ENCODE assay signal across 14 cellular contexts in genomic region chr3:24538891-24539290, GRCh38. TPM values are rescaled to one million over a fixed set of nuclear protein-coding genes. Genes with fewer than 3 reads are reported as not detected.
"Had no signal": no experiment of that assay in that cellular context is flagged by ENCODE, and none has a peak within 500 bp of the region (broad histone marks: within the 10 kb centered on the region; RNA-seq: fewer than 3 reads in every experiment).

No MANE protein-coding gene starts in this region.

- H3K27ac Mint-ChIP-seq: activated naive CD4-positive, alpha-beta T cell treated with anti-CD3 and anti-CD28 coated beads for 36 hours; activated naive CD8-positive, alpha-beta T cell treated with anti-CD3 and anti-CD28 coated beads, Interleukin-2, amount 50 U/mL, for 24 hours; activated T-helper 2 cell treated with anti-CD3 and anti-CD28 coated beads, Interferon-gamma antibody, Interleukin-2, Interleukin-4, amounts not matched to agents 10 μg/mL and 5 μg/mL and 100 μg/mL, durations not matched to agents 14 hours and 24 hours and 36 hours; natural killer cell treated with Interleukin-12 subunit alpha and Interleukin-12 subunit beta and Interleukin-15 and Interleukin-18, amount 100 ng/mL, for 72 hours; T-cell had no signal

- H3K4me3 ChIP-seq: SK-N-MC, smooth muscle cell had no signal

- H3K27ac ChIP-seq: SK-N-MC had no signal

- H3K36me3 Mint-ChIP-seq: natural killer cell treated with Interleukin-12 subunit alpha and Interleukin-12 subunit beta and Interleukin-15 and Interleukin-18, amount 100 ng/mL, for 72 hours; T-cell had no signal

- ATAC-seq: activated CD4-positive, CD25-positive, alpha-beta regulatory T cell treated with anti-CD3 and anti-CD28 coated beads, Interleukin-2, amount 50 U/mL, for 24 hours; activated naive CD8-positive, alpha-beta T cell treated with anti-CD3 and anti-CD28 coated beads, Interleukin-2, amount 50 U/mL, for 24 hours; natural killer cell treated with Interleukin-12 subunit alpha and Interleukin-12 subunit beta and Interleukin-15 and Interleukin-18, amount 100 ng/mL, for 72 hours; stimulated activated naive CD8-positive, alpha-beta T cell treated with anti-CD3 and anti-CD28 coated beads, Interleukin-15, Interleukin-2, amounts not matched to agents 100 U/mL and 50 U/mL, for 24 hours; T-cell had no signal

- H3K27me3 Mint-ChIP-seq: T-cell had no signal

- H3K4me1 Mint-ChIP-seq: activated naive CD8-positive, alpha-beta T cell treated with anti-CD3 and anti-CD28 coated beads, Interleukin-2, amount 50 U/mL, for 24 hours; T-cell had no signal

- H3K4me3 Mint-ChIP-seq: activated naive CD4-positive, alpha-beta T cell treated with anti-CD3 and anti-CD28 coated beads for 36 hours; activated naive CD8-positive, alpha-beta T cell treated with anti-CD3 and anti-CD28 coated beads, Interleukin-2, amount 50 U/mL, for 24 hours; natural killer cell treated with Interleukin-12 subunit alpha and Interleukin-12 subunit beta and Interleukin-15 and Interleukin-18, amount 100 ng/mL, for 72 hours; T-cell had no signal

- DNase-seq: activated CD4-positive, alpha-beta T cell treated with anti-CD3 and anti-CD28 coated beads, Interleukin-2, amount 50 U/mL, for 4 hours; activated naive CD4-positive, alpha-beta T cell treated with anti-CD3 and anti-CD28 coated beads for 36 hours; activated naive CD8-positive, alpha-beta T cell treated with anti-CD3 and anti-CD28 coated beads, Interleukin-2, amount 50 U/mL, for 24 hours; erythroblast; hippocampal formation; kidney; stimulated activated naive CD8-positive, alpha-beta T cell treated with anti-CD3 and anti-CD28 coated beads, Interleukin-15, Interleukin-2, amounts not matched to agents 100 U/mL and 50 U/mL, for 24 hours; T-cell; T-helper 9 cell had no signal

- H3K9me3 Mint-ChIP-seq: activated T-helper 2 cell treated with anti-CD3 and anti-CD28 coated beads, Interferon-gamma antibody, Interleukin-2, Interleukin-4, amounts not matched to agents 10 μg/mL and 5 μg/mL and 100 μg/mL, durations not matched to agents 14 hours and 24 hours and 36 hours had no signal

- H3K4me2 ChIP-seq: smooth muscle cell had no signal

RNA-seq across cellular contexts. Expression of gene THRB, which starts 44.2 kb away (rescaled TPM):
- total RNA-seq: activated naive CD4-positive, alpha-beta T cell treated with anti-CD3 and anti-CD28 coated beads for 36 hours; activated T-helper 2 cell treated with anti-CD3 and anti-CD28 coated beads, Interferon-gamma antibody, Interleukin-2, Interleukin-4, amounts not matched to agents 10 μg/mL and 5 μg/mL and 100 μg/mL, durations not matched to agents 14 hours and 24 hours and 36 hours had no signal
